23 cellular contexts compared by ENCODE assay signal in the genomic region with DNA sequence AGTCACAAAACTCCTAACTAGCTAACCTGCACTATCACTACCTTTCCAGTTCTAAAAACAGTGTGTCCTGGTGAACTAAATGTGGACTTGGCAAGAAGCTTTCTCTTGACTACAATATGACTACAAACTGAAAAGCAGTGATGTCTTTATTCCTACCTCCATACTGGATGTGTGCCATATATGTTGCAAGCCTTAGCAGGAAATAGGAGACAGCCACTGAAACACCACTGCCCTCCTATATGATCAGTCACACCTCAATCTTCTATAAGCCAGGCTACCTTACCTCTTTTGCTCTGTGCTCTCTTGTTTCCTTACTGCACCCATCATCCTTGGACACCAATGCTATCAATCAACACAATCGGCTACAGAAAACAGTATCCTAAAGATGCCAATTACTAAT. TPM values are rescaled to one million over a fixed set of nuclear protein-coding genes. Genes with fewer than 3 reads are reported as not detected.
DNase-seq lines count a peak whose midpoint lies in the region; ATAC-seq and TF ChIP-seq lines count a peak whose summit lies in the region.
"Had no signal": no experiment of that assay in that cellular context is flagged by ENCODE, and none has a peak within 500 bp of the region (broad histone marks: within the 10 kb centered on the region; RNA-seq: fewer than 3 reads in every experiment).

No MANE protein-coding gene starts in this region.

- H3K27ac ChIP-seq in RWPE2 (ENCODE audit: poor library complexity, severe bottlenecking) (no peak overlapping the region), fibroblast of lung (ENCODE audit: insufficient read depth, low read length) (no peak overlapping the region), lower lobe of right lung (no peak overlapping the region)
- H3K27ac ChIP-seq: ascending aorta, prostate gland, stomach, transverse colon had no signal

- no peak overlapping the region for H3K4me3 Mint-ChIP-seq in activated naive CD8-positive, alpha-beta T cell treated with anti-CD3 and anti-CD28 coated beads, Interleukin-2, amount 50 U/mL, for 24 hours
- H3K4me3 Mint-ChIP-seq in activated naive CD8-positive, alpha-beta T cell treated with anti-CD3 and anti-CD28 coated beads for 36 hours = no peak overlapping the region
- H3K4me3 Mint-ChIP-seq in progenitor cell of endocrine pancreas (ENCODE audit: low read depth) = no peak overlapping the region
- H3K4me3 Mint-ChIP-seq: activated CD8-positive, alpha-beta T cell treated with anti-CD3 and anti-CD28 coated beads for 36 hours; natural killer cell treated with Interleukin-12 subunit alpha and Interleukin-12 subunit beta and Interleukin-15 and Interleukin-18, amount 100 ng/mL, for 72 hours had no signal

- H3K4me3 ChIP-seq in RWPE2 (ENCODE audit: severe bottlenecking) (no peak overlapping the region), fibroblast of lung (replicated peaks in 1 of 4; ENCODE audit: control extremely low read depth in 1 of 4, insufficient read depth in 1 of 4, low read depth in 3 of 4, low read length in 4 of 4) (no peak overlapping the region), lower lobe of right lung (no peak overlapping the region)
- H3K4me3 ChIP-seq: ascending aorta, prostate gland, stomach, transverse colon had no signal

- no peak for TF ChIP-seq CTCF in RWPE2 (IDR thresholded peaks at IDR 0.05; ENCODE audit: poor library complexity, severe bottlenecking)
- no peak for TF ChIP-seq CTCF in fibroblast of lung (conservative IDR thresholded peaks at IDR 0.05 in 1 of 2, IDR thresholded peaks at IDR 0.05 in 1 of 2; ENCODE audit: low read depth in 1 of 2, low read length in 2 of 2)
- no peak for TF ChIP-seq CTCF in progenitor cell of endocrine pancreas (IDR thresholded peaks at IDR 0.05; ENCODE audit: unreplicated experiment)
- no peak for TF ChIP-seq CTCF in lower lobe of right lung (IDR thresholded peaks at IDR 0.05)

- H3K4me1 Mint-ChIP-seq in activated naive CD8-positive, alpha-beta T cell treated with anti-CD3 and anti-CD28 coated beads, Interleukin-2, amount 50 U/mL, for 24 hours = peaks cover 31% of the 10 kb centered on the region
- peaks cover 21% of the 10 kb centered on the region for H3K4me1 Mint-ChIP-seq in activated naive CD8-positive, alpha-beta T cell treated with anti-CD3 and anti-CD28 coated beads for 36 hours
- peaks cover 4% of the 10 kb centered on the region for H3K4me1 Mint-ChIP-seq in progenitor cell of endocrine pancreas (ENCODE audit: low read depth)

- H3K27me3 ChIP-seq in RWPE2 (ENCODE audit: insufficient read depth, poor library complexity, severe bottlenecking) (no peaks in the 10 kb centered on the region), fibroblast of lung (ENCODE audit: control insufficient read depth, insufficient read depth, low read length) (no peaks in the 10 kb centered on the region), lower lobe of right lung (ENCODE audit: low read depth) (no peaks in the 10 kb centered on the region)
- H3K27me3 ChIP-seq: ascending aorta, stomach, transverse colon had no signal

- peak overlapping the region; percentile 20 for H3K27ac Mint-ChIP-seq in activated naive CD8-positive, alpha-beta T cell treated with anti-CD3 and anti-CD28 coated beads, Interleukin-2, amount 50 U/mL, for 24 hours
- H3K27ac Mint-ChIP-seq in activated naive CD8-positive, alpha-beta T cell treated with anti-CD3 and anti-CD28 coated beads for 36 hours = no peak overlapping the region
- H3K27ac Mint-ChIP-seq in progenitor cell of endocrine pancreas = peak overlapping the region; percentile 49
- H3K27ac Mint-ChIP-seq: activated CD8-positive, alpha-beta T cell treated with anti-CD3 and anti-CD28 coated beads for 36 hours; natural killer cell treated with Interleukin-12 subunit alpha and Interleukin-12 subunit beta and Interleukin-15 and Interleukin-18, amount 100 ng/mL, for 72 hours had no signal

- peaks cover 19% of the 10 kb centered on the region for H3K79me2 ChIP-seq in fibroblast of lung (ENCODE audit: control insufficient read depth, insufficient read depth, low read length)

- no peaks in the 10 kb centered on the region for H3K9me3 ChIP-seq in RWPE2 (ENCODE audit: severe bottlenecking)
- H3K9me3 ChIP-seq in fibroblast of lung (ENCODE audit: control insufficient read depth, insufficient read depth, low read depth, low read length) = no peaks in the 10 kb centered on the region
- no peaks in the 10 kb centered on the region for H3K9me3 ChIP-seq in lower lobe of right lung
- H3K9me3 ChIP-seq: ascending aorta, prostate gland, stomach, transverse colon had no signal

- no peaks in the 10 kb centered on the region for H3K4me1 ChIP-seq in RWPE2 (ENCODE audit: insufficient read depth, poor library complexity, severe bottlenecking)
- peaks cover 2% of the 10 kb centered on the region for H3K4me1 ChIP-seq in fibroblast of lung (ENCODE audit: control insufficient read depth, extremely low read depth, insufficient read depth, low read length)
- H3K4me1 ChIP-seq in lower lobe of right lung = no peaks in the 10 kb centered on the region
- H3K4me1 ChIP-seq: ascending aorta, prostate gland, stomach, transverse colon had no signal

- no peaks in the 10 kb centered on the region for H3K9me3 Mint-ChIP-seq in activated naive CD8-positive, alpha-beta T cell treated with anti-CD3 and anti-CD28 coated beads, Interleukin-2, amount 50 U/mL, for 24 hours
- no peaks in the 10 kb centered on the region for H3K9me3 Mint-ChIP-seq in activated naive CD8-positive, alpha-beta T cell treated with anti-CD3 and anti-CD28 coated beads for 36 hours
- no peaks in the 10 kb centered on the region for H3K9me3 Mint-ChIP-seq in progenitor cell of endocrine pancreas (ENCODE audit: low read depth)
- H3K9me3 Mint-ChIP-seq: activated CD8-positive, alpha-beta T cell treated with anti-CD3 and anti-CD28 coated beads for 36 hours; natural killer cell treated with Interleukin-12 subunit alpha and Interleukin-12 subunit beta and Interleukin-15 and Interleukin-18, amount 100 ng/mL, for 72 hours had no signal

- intact Hi-C loops in lower lobe of right lung (cut with DNase I) = no loop called here

- no peak overlapping the region for H3K9ac ChIP-seq in fibroblast of lung (ENCODE audit: insufficient read depth, low read length)

- H3K36me3 Mint-ChIP-seq in activated naive CD8-positive, alpha-beta T cell treated with anti-CD3 and anti-CD28 coated beads, Interleukin-2, amount 50 U/mL, for 24 hours (ENCODE audit: low read depth) = peaks cover 51% of the 10 kb centered on the region
- peaks cover 16% of the 10 kb centered on the region for H3K36me3 Mint-ChIP-seq in activated naive CD8-positive, alpha-beta T cell treated with anti-CD3 and anti-CD28 coated beads for 36 hours
- H3K36me3 Mint-ChIP-seq in progenitor cell of endocrine pancreas (ENCODE audit: insufficient read depth) = peaks cover 15% of the 10 kb centered on the region

- H4K20me1 ChIP-seq in fibroblast of lung (ENCODE audit: control insufficient read depth, extremely low read depth, insufficient read depth, low read length) = no peaks in the 10 kb centered on the region

- ATAC-seq in activated naive CD8-positive, alpha-beta T cell treated with anti-CD3 and anti-CD28 coated beads, Interleukin-2, amount 50 U/mL, for 24 hours = no peak
- ATAC-seq in RWPE2 (ENCODE audit: low read depth) = peak; percentile 46; the same call in 1 of the 3 replicates
- no peak for ATAC-seq in lower lobe of right lung
- ATAC-seq: activated CD8-positive, alpha-beta T cell treated with anti-CD3 and anti-CD28 coated beads for 36 hours; HepG2; natural killer cell treated with Interleukin-12 subunit alpha and Interleukin-12 subunit beta and Interleukin-15 and Interleukin-18, amount 100 ng/mL, for 72 hours had no signal

- no peak for DNase-seq in activated naive CD8-positive, alpha-beta T cell treated with anti-CD3 and anti-CD28 coated beads, Interleukin-2, amount 50 U/mL, for 24 hours
- DNase-seq in activated naive CD8-positive, alpha-beta T cell treated with anti-CD3 and anti-CD28 coated beads for 36 hours = no peak
- DNase-seq in RWPE2 (ENCODE audit: low spot score) (no peak), fibroblast of lung (ENCODE audit: low read depth in 2 of 2) (peak; percentile 14 to 27), progenitor cell of endocrine pancreas (ENCODE audit: low spot score, unreplicated experiment) (no peak), NCI-H146 (lab: John Stamatoyannopoulos, UW) (no peak), NCI-H1105 treated with DMSO at 0.1 percent for 48 hours (lab: John Stamatoyannopoulos, UW) (no peak), lower lobe of right lung (no peak)
- DNase-seq: activated CD8-positive, alpha-beta T cell treated with anti-CD3 and anti-CD28 coated beads for 36 hours; activated naive CD4-positive, alpha-beta T cell; foreskin melanocyte; kidney glomerular epithelial cell; NCI-H1417 treated with DMSO at 0.1 percent for 48 hours; NCI-H524; small intestine; stimulated activated CD4-positive, alpha-beta T cell treated with anti-CD3 and anti-CD28 coated beads, Interleukin-2, amount 100 ng/mL, for 48 hours; stomach; T-helper 9 cell; transverse colon had no signal

- no peak overlapping the region for H3K4me2 ChIP-seq in fibroblast of lung (ENCODE audit: extremely low read depth, insufficient read depth, low read length)

- H3K36me3 ChIP-seq in RWPE2 (ENCODE audit: low read depth) = peaks cover 80% of the 10 kb centered on the region
- peaks cover 5% of the 10 kb centered on the region for H3K36me3 ChIP-seq in fibroblast of lung (ENCODE audit: control insufficient read depth, insufficient read depth, low read length)
- H3K36me3 ChIP-seq in lower lobe of right lung = peaks cover 74% of the 10 kb centered on the region
- H3K36me3 ChIP-seq: prostate gland had no signal

- no peak overlapping the region for H2AFZ ChIP-seq in fibroblast of lung (ENCODE audit: low read length)

- no peaks in the 10 kb centered on the region for H3K27me3 Mint-ChIP-seq in activated naive CD8-positive, alpha-beta T cell treated with anti-CD3 and anti-CD28 coated beads, Interleukin-2, amount 50 U/mL, for 24 hours
- H3K27me3 Mint-ChIP-seq in activated naive CD8-positive, alpha-beta T cell treated with anti-CD3 and anti-CD28 coated beads for 36 hours = no peaks in the 10 kb centered on the region
- H3K27me3 Mint-ChIP-seq in progenitor cell of endocrine pancreas = no peaks in the 10 kb centered on the region
- H3K27me3 Mint-ChIP-seq: activated CD8-positive, alpha-beta T cell treated with anti-CD3 and anti-CD28 coated beads for 36 hours; natural killer cell treated with Interleukin-12 subunit alpha and Interleukin-12 subunit beta and Interleukin-15 and Interleukin-18, amount 100 ng/mL, for 72 hours had no signal

RNA-seq across cellular contexts. Expression of gene SS18, which starts 34.1 kb away (rescaled TPM):
- 10 to 100 TPM; 51.8 to 53.3 TPM for total RNA-seq in activated naive CD8-positive, alpha-beta T cell treated with anti-CD3 and anti-CD28 coated beads for 36 hours
- 71.9 and 90.8 TPM in 2 replicates for total RNA-seq in fibroblast of lung
- polyA plus RNA-seq in fibroblast of lung = 113 and 124 TPM in 2 replicates
- polyA plus RNA-seq in fibroblast of lung (2012) = 46.2 and 51.7 TPM in 2 replicates
- 54.3 and 66.2 TPM in 2 replicates for polyA minus RNA-seq in fibroblast of lung (ENCODE audit: low replicate concordance)
- 84.4 and 88.2 TPM in 2 replicates for total RNA-seq in progenitor cell of endocrine pancreas
- total RNA-seq in lower lobe of right lung = 57.1 TPM

Comparison
In these comparisons a context has a peak if more than half of its experiments do, and no peak if none do; other contexts are left out.
1. DNase-seq: peak in fibroblast of lung (2 of 2); none in activated naive CD8-positive, alpha-beta T cell treated with anti-CD3 and anti-CD28 coated beads, Interleukin-2, amount 50 U/mL, for 24 hours (single experiment), activated naive CD8-positive, alpha-beta T cell treated with anti-CD3 and anti-CD28 coated beads for 36 hours (single experiment), RWPE2 (single experiment), progenitor cell of endocrine pancreas (single experiment), NCI-H146 (single experiment), NCI-H1105 treated with DMSO at 0.1 percent for 48 hours (single experiment) and lower lobe of right lung (single experiment).